ENCODE assay signal across 8 cellular contexts in the genomic region with DNA sequence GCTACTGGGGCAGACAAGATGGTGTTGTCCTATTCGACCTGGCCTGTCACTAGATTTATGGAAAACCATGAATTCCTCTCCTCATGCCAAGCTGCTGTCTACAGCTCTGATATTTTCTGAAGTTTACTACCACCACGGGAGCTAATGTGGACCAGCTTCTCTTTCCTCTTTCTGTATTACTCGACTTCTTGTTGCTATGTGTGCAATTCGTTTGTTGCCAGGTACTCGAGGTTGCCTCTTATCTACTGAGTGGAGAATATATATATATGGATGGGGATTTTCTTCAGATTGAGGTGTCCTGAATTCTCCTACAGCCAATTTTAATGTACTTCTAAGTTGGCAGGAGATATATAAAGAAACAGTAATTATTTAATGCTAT. TPM values are rescaled to one million over a fixed set of nuclear protein-coding genes. Genes with fewer than 3 reads are reported as not detected.
A peak's percentile ranks its signal among the peaks of the same experiment; 100 is the strongest.
DNase-seq lines count a peak whose midpoint lies in the region; ATAC-seq and TF ChIP-seq lines count a peak whose summit lies in the region.

No MANE protein-coding gene starts in this region.

- CTCF ChIA-PET in CD8-positive, alpha-beta memory T cell (lab: Charles Lee) = interaction anchor here (0.9 to 2.7 kb wide), 10 partner anchors 10 to 36 kb away, joined by 3 to 13 read pairs (median 6); no protein-coding TSS in a partner anchor

- no peaks in the 10 kb centered on the region for H3K36me3 Mint-ChIP-seq in CD8-positive, alpha-beta memory T cell
- no peaks in the 10 kb centered on the region for H3K36me3 Mint-ChIP-seq in dendritic cell treated with granulocyte-macrophage colony-stimulating factor and Interleukin-4, amounts not matched to agents 40 ng/mL and 50 ng/mL, for 4 days (ENCODE audit: low read depth)

- H3K27ac ChIP-seq in CD8-positive, alpha-beta memory T cell (ENCODE audit: low read depth, low read length) = peak overlapping the region; percentile 69
- H3K27ac ChIP-seq in ovary = no peak overlapping the region
- H3K27ac ChIP-seq in SJCRH30 = no peak overlapping the region

- H3K36me3 ChIP-seq in CD8-positive, alpha-beta memory T cell (ENCODE audit: insufficient read depth, low read length) = no peaks in the 10 kb centered on the region
- H3K36me3 ChIP-seq in ovary (no peaks in the 10 kb centered on the region), SJCRH30 (no peaks in the 10 kb centered on the region)

- peak overlapping the region; percentile 62 to 89 (median 74) for H3K4me3 Mint-ChIP-seq in CD8-positive, alpha-beta memory T cell
- no peak overlapping the region for H3K4me3 Mint-ChIP-seq in dendritic cell treated with granulocyte-macrophage colony-stimulating factor and Interleukin-4, amounts not matched to agents 40 ng/mL and 50 ng/mL, for 4 days

- intact Hi-C loops in dendritic cell treated with granulocyte-macrophage colony-stimulating factor and Interleukin-4, amounts not matched to agents 40 ng/mL and 50 ng/mL, for 4 days (cut with micrococcal nuclease) = loop anchor here (5.0 to 10.0 kb wide), 2 partner anchors 32 to 170 kb away; a partner anchor contains a TSS
- intact Hi-C loops in ovary (cut with DNase I) = no loop called here

- peaks cover 61 to 82% (median 74%) of the 10 kb centered on the region in 3 donors for H3K4me1 Mint-ChIP-seq in CD8-positive, alpha-beta memory T cell
- peaks cover 50% of the 10 kb centered on the region for H3K4me1 Mint-ChIP-seq in dendritic cell treated with granulocyte-macrophage colony-stimulating factor and Interleukin-4, amounts not matched to agents 40 ng/mL and 50 ng/mL, for 4 days (ENCODE audit: low read depth)

- 62 to 78% (median 74%) methylated on average over 5 of the region's 5 CpGs for WGBS in ovary, 3 donors

- H3K4me1 ChIP-seq in CD8-positive, alpha-beta memory T cell (ENCODE audit: insufficient read depth, low read length) = peaks cover 50% of the 10 kb centered on the region
- H3K4me1 ChIP-seq in ovary (ENCODE audit: insufficient read depth) (no peaks in the 10 kb centered on the region), SJCRH30 (no peaks in the 10 kb centered on the region)

- no peak for TF ChIP-seq EP300 in ovary (IDR thresholded peaks at IDR 0.05)

- ATAC-seq in GM19463 (IDR thresholded peaks at IDR 0.05; ENCODE audit: unreplicated experiment) (peak; percentile 42), HG03354 (IDR thresholded peaks at IDR 0.05; ENCODE audit: poor library complexity, severe bottlenecking, unreplicated experiment) (peak; percentile 69)

- no peaks in the 10 kb centered on the region for H3K27me3 Mint-ChIP-seq in CD8-positive, alpha-beta memory T cell
- peaks cover 2% of the 10 kb centered on the region for H3K27me3 Mint-ChIP-seq in dendritic cell treated with granulocyte-macrophage colony-stimulating factor and Interleukin-4, amounts not matched to agents 40 ng/mL and 50 ng/mL, for 4 days

- peak overlapping the region; percentile 92 to 99 (median 98) for H3K27ac Mint-ChIP-seq in CD8-positive, alpha-beta memory T cell
- H3K27ac Mint-ChIP-seq in dendritic cell treated with granulocyte-macrophage colony-stimulating factor and Interleukin-4, amounts not matched to agents 40 ng/mL and 50 ng/mL, for 4 days = peak overlapping the region; percentile 64

- H3K9me3 ChIP-seq in CD8-positive, alpha-beta memory T cell (ENCODE audit: low read length) = no peaks in the 10 kb centered on the region
- no peaks in the 10 kb centered on the region for H3K9me3 ChIP-seq in ovary
- no peaks in the 10 kb centered on the region for H3K9me3 ChIP-seq in SJCRH30 (replicated peaks)

- no peak for TF ChIP-seq POLR2A in ovary (IDR thresholded peaks at IDR 0.05)

- peak in 1 of 5 donors; percentile 18 for DNase-seq in CD8-positive, alpha-beta memory T cell
- DNase-seq in ovary = no peak
- no peak for DNase-seq in putamen (ENCODE audit: low spot score)
- no peak for DNase-seq in NOMO-1 treated with dmso at 0.1 percent for 144 hours (lab: John Stamatoyannopoulos, UW; ENCODE audit: unreplicated experiment)
- DNase-seq in SJCRH30 = no peak

- TF ChIP-seq CTCF in ovary (IDR thresholded peaks at IDR 0.05) = no peak

- no peaks in the 10 kb centered on the region for H3K9me3 Mint-ChIP-seq in CD8-positive, alpha-beta memory T cell
- H3K9me3 Mint-ChIP-seq in dendritic cell treated with granulocyte-macrophage colony-stimulating factor and Interleukin-4, amounts not matched to agents 40 ng/mL and 50 ng/mL, for 4 days = no peaks in the 10 kb centered on the region

- POLR2A ChIA-PET in CD8-positive, alpha-beta memory T cell (lab: Charles Lee) = interaction anchor here (0.6 to 4.3 kb wide), 7 partner anchors 8 to 186 kb away, joined by 3 to 33 read pairs (median 5); no protein-coding TSS in a partner anchor

- H3K4me3 ChIP-seq in CD8-positive, alpha-beta memory T cell (ENCODE audit: low read length) = peak overlapping the region; percentile 30
- H3K4me3 ChIP-seq in ovary (no peak overlapping the region), SJCRH30 (no peak overlapping the region)

- H3K27me3 ChIP-seq in CD8-positive, alpha-beta memory T cell (ENCODE audit: insufficient read depth, low read length, poor library complexity, severe bottlenecking) = no peaks in the 10 kb centered on the region
- H3K27me3 ChIP-seq in ovary = no peaks in the 10 kb centered on the region
- no peaks in the 10 kb centered on the region for H3K27me3 ChIP-seq in SJCRH30

RNA-seq across cellular contexts. Expression of a gene that starts 34.7 kb away (rescaled TPM):
- total RNA-seq in CD8-positive, alpha-beta memory T cell = 10 to 100 TPM; 36.9 to 38.4 TPM
- 23.8 TPM for polyA plus RNA-seq in CD8-positive, alpha-beta memory T cell
- 10 to 100 TPM; 27.4 to 49.6 (median 31.8) TPM for total RNA-seq in ovary
- 10 to 100 TPM; 22.1 to 33.9 TPM for polyA plus RNA-seq in ovary
- 15.2 and 15.4 TPM in 2 replicates for total RNA-seq in SJCRH30 (2014; rRNA removed; shearing (Covaris generic))
